Comparison of ENCODE assay signal across 10 cellular contexts in genomic region chr16:76946879-76947278, GRCh38.
A peak's percentile ranks its signal among the peaks of the same experiment; 100 is the strongest.
DNase-seq lines count a peak whose midpoint lies in the region; ATAC-seq and TF ChIP-seq lines count a peak whose summit lies in the region.
"Had no signal": no experiment of that assay in that cellular context is flagged by ENCODE, and none has a peak within 500 bp of the region (broad histone marks: within the 10 kb centered on the region; RNA-seq: fewer than 3 reads in every experiment).

No MANE protein-coding gene starts in this region.

- H3K4me3 ChIP-seq in retinal pigment epithelial cell (ENCODE audit: low read length) = no peak overlapping the region
- H3K4me3 ChIP-seq: heart right ventricle had no signal

- ATAC-seq in GM19328 (IDR thresholded peaks at IDR 0.05; ENCODE audit: unreplicated experiment) = no peak

- TF ChIP-seq CTCF in retinal pigment epithelial cell (conservative IDR thresholded peaks at IDR 0.05; ENCODE audit: low read depth, low read length) = no peak

- DNase-seq in DMS53 (lab: John Stamatoyannopoulos, UW) (peak; percentile 42), DMS53 treated with DMSO at 0.1 percent for 48 hours (lab: John Stamatoyannopoulos, UW; ENCODE audit: unreplicated experiment) (no peak), NCI-H460 (ENCODE audit: extremely low read depth, low read depth) (peak; percentile 84), erythroblast (lab: John Stamatoyannopoulos, UW) (peak; percentile 15 to 59), retinal pigment epithelial cell (ENCODE audit: low read depth) (peak; percentile 3), GM19240 (ENCODE audit: insufficient read length, low spot score) (no peak)
- DNase-seq in activated CD4-positive, alpha-beta T cell treated with anti-CD3 and anti-CD28 coated beads, Interleukin-2, amount 50 U/mL, for 48 hours = no peak
- DNase-seq: heart right ventricle; stimulated activated CD4-positive, alpha-beta T cell treated with anti-CD3 and anti-CD28 coated beads, Interleukin-4, amount 100 ng/mL, for 4 hours had no signal

- TF ChIP-seq POLR2A in erythroblast (IDR thresholded peaks at IDR 0.05; ENCODE audit: low read length) = no peak

Comparison
In these comparisons a context has a peak if more than half of its experiments do, and no peak if none do; other contexts are left out.
1. DNase-seq: peak in DMS53 (single experiment), NCI-H460 (single experiment), erythroblast (2 of 2) and retinal pigment epithelial cell (single experiment); none in DMS53 treated with DMSO at 0.1 percent for 48 hours (single experiment), GM19240 (single experiment) and activated CD4-positive, alpha-beta T cell treated with anti-CD3 and anti-CD28 coated beads, Interleukin-2, amount 50 U/mL, for 48 hours (0 of 2).